In genomic region chr1:183957216-183957830, GRCh38 we compare ENCODE assay signal across 16 cellular contexts.
DNase-seq lines count a peak whose midpoint lies in the region; ATAC-seq and TF ChIP-seq lines count a peak whose summit lies in the region.
"Had no signal": no experiment of that assay in that cellular context is flagged by ENCODE, and none has a peak within 500 bp of the region (broad histone marks: within the 10 kb centered on the region; RNA-seq: fewer than 3 reads in every experiment).

No MANE protein-coding gene starts in this region.

- no peak for TF ChIP-seq CTCF in CD4-positive, alpha-beta T cell (IDR thresholded peaks at IDR 0.05)
- TF ChIP-seq CTCF in HFFc6 (IDR thresholded peaks at IDR 0.05) = no peak
- TF ChIP-seq CTCF in osteoblast (IDR thresholded peaks at IDR 0.05; ENCODE audit: extremely low read depth, low read depth, low read length) = no peak

- CTCF ChIA-PET in CD4-positive, alpha-beta T cell (lab: Charles Lee) = interaction anchor here (0.6 to 3.7 kb wide), 2 partner anchors 42 to 146 kb away, joined by 3 to 29 read pairs; no protein-coding TSS in a partner anchor

- H3K27me3 Mint-ChIP-seq in CD4-positive, alpha-beta T cell = no peaks in the 10 kb centered on the region
- H3K27me3 Mint-ChIP-seq in HFFc6 (ENCODE audit: insufficient read depth) = no peaks in the 10 kb centered on the region
- H3K27me3 Mint-ChIP-seq: naive thymus-derived CD8-positive, alpha-beta T cell had no signal

- peak overlapping the region; percentile 60 for H3K27ac ChIP-seq in CD4-positive, alpha-beta T cell (ENCODE audit: low read depth, low read length)
- H3K27ac ChIP-seq in angular gyrus (ENCODE audit: low read depth, low read length) (peak overlapping the region; percentile 38), osteoblast (ENCODE audit: low read depth, low read length) (peak overlapping the region; percentile 47)
- H3K27ac ChIP-seq: SK-N-MC, VCaP had no signal

- H3K9me3 ChIP-seq in CD4-positive, alpha-beta T cell (ENCODE audit: control insufficient read depth, low read length) = no peaks in the 10 kb centered on the region
- H3K9me3 ChIP-seq in osteoblast (ENCODE audit: low read depth, low read length) = no peaks in the 10 kb centered on the region

- H3K27ac Mint-ChIP-seq in CD4-positive, alpha-beta T cell = no peak overlapping the region
- peak overlapping the region; percentile 86; the same call in 1 of the 2 replicates for H3K27ac Mint-ChIP-seq in HFFc6

- H3K9me3 Mint-ChIP-seq in CD4-positive, alpha-beta T cell = no peaks in the 10 kb centered on the region
- H3K9me3 Mint-ChIP-seq in HFFc6 = no peaks in the 10 kb centered on the region
- H3K9me3 Mint-ChIP-seq: naive thymus-derived CD8-positive, alpha-beta T cell had no signal

- ATAC-seq in CD4-positive, alpha-beta T cell (ENCODE audit: poor library complexity) = no peak

- no peak overlapping the region for H2AFZ ChIP-seq in osteoblast (ENCODE audit: low read length)

- no peaks in the 10 kb centered on the region for H3K36me3 ChIP-seq in osteoblast (ENCODE audit: insufficient read depth, low read length)

- H3K36me3 Mint-ChIP-seq in CD4-positive, alpha-beta T cell (ENCODE audit: low read depth) = no peaks in the 10 kb centered on the region
- H3K36me3 Mint-ChIP-seq in HFFc6 (ENCODE audit: low read depth) = 0 out of 2 replicates have a peak, but pooled peaks cover under 1% of the 10 kb centered on the region
- H3K36me3 Mint-ChIP-seq: IgD-negative memory B cell; naive thymus-derived CD8-positive, alpha-beta T cell had no signal

- no peaks in the 10 kb centered on the region for H3K79me2 ChIP-seq in osteoblast (ENCODE audit: insufficient read depth, low read length)

- DNase-seq in CD4-positive, alpha-beta T cell = no peak
- DNase-seq in HFFc6 (no peak), osteoblast (ENCODE audit: insufficient read length, low spot score, missing footprints) (no peak), UCSD-AML1 (lab: John Stamatoyannopoulos, UW; ENCODE audit: unreplicated experiment) (no peak), GM19240 (ENCODE audit: insufficient read length, low spot score) (no peak), NCI-H1436 treated with DMSO at 0.1 percent for 48 hours (lab: John Stamatoyannopoulos, UW) (no peak)
- DNase-seq in activated CD4-positive, CD25-positive, alpha-beta regulatory T cell (lab: John Stamatoyannopoulos, UW) = no peak
- DNase-seq: activated gamma-delta T cell, left colon, NCI-H1105 treated with DMSO at 0.1 percent for 48 hours had no signal

- no peak overlapping the region for H3K4me3 ChIP-seq in osteoblast (ENCODE audit: insufficient read depth, low read length)
- H3K4me3 ChIP-seq: SK-N-MC had no signal

- no peaks in the 10 kb centered on the region for H4K20me1 ChIP-seq in osteoblast (ENCODE audit: insufficient read depth, low read length)

- H3K4me1 Mint-ChIP-seq in CD4-positive, alpha-beta T cell (ENCODE audit: low read depth) = peaks cover 6% of the 10 kb centered on the region
- H3K4me1 Mint-ChIP-seq in HFFc6 (ENCODE audit: low read depth) = peaks cover 24% of the 10 kb centered on the region

- H3K27me3 ChIP-seq in CD4-positive, alpha-beta T cell (ENCODE audit: control insufficient read depth, insufficient read depth, low read length) = no peaks in the 10 kb centered on the region
- no peaks in the 10 kb centered on the region for H3K27me3 ChIP-seq in osteoblast (ENCODE audit: insufficient read depth, low read length)

- peak overlapping the region; percentile 59 for H3K4me2 ChIP-seq in osteoblast (ENCODE audit: insufficient read depth, low read length)

- intact Hi-C loops in CD4-positive, alpha-beta T cell (cut with DNase I, micrococcal nuclease) = loop anchor here (2.0 to 5.0 kb wide), 3 partner anchors 80 to 95 kb away; partner anchors contain the start of genes COLGALT2 (in 1 of the 2) and TSEN15 (in 1 of the 2)

- H3K4me3 Mint-ChIP-seq in CD4-positive, alpha-beta T cell = no peak overlapping the region
- H3K4me3 Mint-ChIP-seq in HFFc6 = no peak overlapping the region
- H3K4me3 Mint-ChIP-seq: B cell, IgD-negative memory B cell had no signal

- H3K4me1 ChIP-seq in osteoblast (ENCODE audit: insufficient read depth, low read length) = peaks cover 23% of the 10 kb centered on the region

- POLR2A ChIA-PET in CD4-positive, alpha-beta T cell (lab: Charles Lee) = interaction anchor here (3.6 kb wide), 1 partner anchor 94 kb away, joined by 24 read pairs; the partner anchor contains the start of gene TSEN15
